Comparison of ENCODE assay signal across 8 cellular contexts in genomic region chr12:48618541-48618940, GRCh38. TPM values are rescaled to one million over a fixed set of nuclear protein-coding genes. Genes with fewer than 3 reads are reported as not detected.
DNase-seq lines count a peak whose midpoint lies in the region; ATAC-seq and TF ChIP-seq lines count a peak whose summit lies in the region.

No MANE protein-coding gene starts in this region.

- H3K27me3 ChIP-seq in AG04450 (ENCODE audit: control insufficient read depth, insufficient read depth, low read length) = peaks cover 5% of the 10 kb centered on the region

- H3K9me3 ChIP-seq in AG04450 (ENCODE audit: control insufficient read depth, insufficient read depth, low read length) = no peaks in the 10 kb centered on the region

- POLR2A ChIA-PET in AG04450 (lab: Yijun Ruan, JAX) = no interaction called here

- TF ChIP-seq CTCF in AG04450 (IDR thresholded peaks at IDR 0.05; ENCODE audit: low read depth, low read length) (peak; percentile 99), LNCaP clone FGC (IDR thresholded peaks at IDR 0.05; ENCODE audit: control insufficient read depth, extremely low read depth, insufficient read depth) (peak; percentile 96)

- peak; percentile 70 for ATAC-seq in GM18868 (IDR thresholded peaks at IDR 0.05; ENCODE audit: unreplicated experiment)

- peak; percentile 26 for DNase-seq in AG04450 (ENCODE audit: low read depth, low spot score)
- peak; percentile 46 for DNase-seq in LNCaP clone FGC (ENCODE audit: low read depth)
- peak; percentile 75 for DNase-seq in RKO (ENCODE audit: low spot score)
- DNase-seq in activated T-helper 1 cell treated with Interleukin-2 at 50 U/mL for 16 hours (ENCODE audit: low read depth) = peak; percentile 47
- DNase-seq in fibroblast of the conjunctiva (ENCODE audit: low read depth) = peak; percentile 51
- peak; percentile 35 for DNase-seq in non-pigmented ciliary epithelial cell (ENCODE audit: low read depth)
- DNase-seq in superior temporal gyrus (ENCODE audit: extremely low spot score) = peak; percentile 93

- no peak overlapping the region for H3K27ac ChIP-seq in AG04450 (ENCODE audit: low read depth, low read length)

- no peak overlapping the region for H3K4me3 ChIP-seq in AG04450 (ENCODE audit: low read depth, low read length)
- H3K4me3 ChIP-seq in LNCaP clone FGC (ENCODE audit: low read depth, low read length) = no peak overlapping the region

- CTCF ChIA-PET in AG04450 (lab: Charles Lee) = interaction anchor here (0.6 to 6.8 kb wide), 32 partner anchors 9 to 903 kb away, joined by 3 to 159 read pairs (median 4); partner anchors contain the start of genes ASB8, CCDC184 and LALBA

RNA-seq across cellular contexts. Expression of gene LALBA, which starts 48.7 kb away (rescaled TPM):
- not detected in 2 replicates for polyA plus RNA-seq in AG04450 (2011; rRNA removed)
- polyA minus RNA-seq in AG04450 (2011; rRNA and poly(A)+ RNA removed) = not detected in 2 replicates

Comparison
In these comparisons a context has a peak if more than half of its experiments do, and no peak if none do; other contexts are left out.
1. DNase-seq: peak in every context shown above with its lines; median percentile 93 in superior temporal gyrus; 75 in RKO; 51 in fibroblast of the conjunctiva; 47 in activated T-helper 1 cell treated with Interleukin-2 at 50 U/mL for 16 hours; 46 in LNCaP clone FGC; 35 in non-pigmented ciliary epithelial cell; 26 in AG04450.